ENCODE assay signal across 8 cellular contexts in the genomic region with DNA sequence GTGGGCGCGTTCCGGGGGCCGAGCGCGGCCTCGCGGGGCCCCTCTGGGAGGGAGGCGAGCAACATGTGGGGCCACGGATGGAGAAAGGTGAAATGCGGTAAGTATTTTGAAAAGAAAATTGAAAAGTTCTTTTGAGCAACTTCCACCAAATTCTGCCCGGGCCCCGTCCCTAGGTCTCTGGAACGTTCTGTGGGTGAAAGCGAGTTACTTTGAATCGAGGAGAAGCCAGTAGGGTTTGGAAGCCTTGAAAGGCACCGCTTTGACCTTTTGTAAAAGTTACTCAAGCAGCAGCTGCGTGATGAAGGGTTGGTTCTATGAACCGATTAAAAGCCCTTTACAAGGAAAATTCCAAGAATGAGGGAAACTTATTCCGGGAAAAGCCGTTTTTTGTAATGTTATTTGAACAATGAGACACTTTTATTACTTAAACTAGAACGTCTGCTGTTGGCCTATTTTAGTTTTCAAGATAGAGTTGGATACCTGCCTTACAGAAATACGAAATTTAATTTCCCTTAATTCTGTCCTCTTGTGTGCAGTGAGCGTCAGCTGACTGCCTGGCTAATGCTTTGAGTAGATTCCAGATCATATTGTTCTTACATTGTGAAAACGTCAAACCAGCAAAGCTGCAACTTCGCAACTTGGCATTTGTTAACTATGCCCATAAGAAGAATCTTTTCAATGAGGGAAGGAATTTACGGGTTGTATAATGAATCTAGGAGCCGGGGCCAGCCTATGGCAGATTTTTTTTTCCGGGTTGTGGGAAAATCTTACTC. TPM values are rescaled to one million over a fixed set of nuclear protein-coding genes. Genes with fewer than 3 reads are reported as not detected.
A peak's percentile ranks its signal among the peaks of the same experiment; 100 is the strongest.
DNase-seq lines count a peak whose midpoint lies in the region; ATAC-seq, FAIRE-seq and TF ChIP-seq lines count a peak whose summit lies in the region.

No MANE protein-coding gene starts in this region.

- TF ChIP-seq CTCF in OCI-LY3 (IDR thresholded peaks at IDR 0.05; ENCODE audit: low read depth, low read length) (no peak), coronary artery (IDR thresholded peaks at IDR 0.05) (no peak), HepG2 (CRISPR knock-in tag; IDR thresholded peaks at IDR 0.05) (no peak)

- no peak for TF ChIP-seq RAD21 in HepG2 (CRISPR knock-in tag; IDR thresholded peaks at IDR 0.05)

- DNase-seq in Ammon's horn (ENCODE audit: low spot score) (peak; percentile 54), coronary artery (ENCODE audit: low spot score) (peak; percentile 75), HepG2 (ENCODE audit: low spot score) (no peak), substantia nigra (lab: John Stamatoyannopoulos, UW) (peak in 15 of 49 donors; percentile 0 to 58 (median 26)), GM12892 (ENCODE audit: insufficient read length) (no peak)

- peak; percentile 9 for ATAC-seq in GM19395 (IDR thresholded peaks at IDR 0.05; ENCODE audit: unreplicated experiment)
- peak; percentile 4 for ATAC-seq in HepG2
- ATAC-seq in HG03432 (IDR thresholded peaks at IDR 0.05; ENCODE audit: unreplicated experiment): no peak

- intact Hi-C loops in HepG2 (cut with micrococcal nuclease; ENCODE audit: unreplicated experiment): loop anchor here (2.0 to 10.0 kb wide), 2 partner anchors 67 to 317 kb away; a partner anchor contains a TSS

- H3K79me2 ChIP-seq in OCI-LY3 (ENCODE audit: low read length): peaks cover 59% of the 10 kb centered on the region
- H3K79me2 ChIP-seq in HepG2 (ENCODE audit: insufficient read depth, low read length): peaks cover 53% of the 10 kb centered on the region

- H4K20me1 ChIP-seq in OCI-LY3 (ENCODE audit: insufficient read depth, low read length) (peaks cover 13% of the 10 kb centered on the region), HepG2 (ENCODE audit: insufficient read depth, low read length) (peaks cover 23% of the 10 kb centered on the region; the same call in 1 of the 2 replicates)

- CTCF ChIA-PET in HepG2 (lab: Yijun Ruan, JAX; ENCODE audit: low intra/inter-chr PET ratio, low total read pairs): no interaction called here

- H3K27ac ChIP-seq in OCI-LY3 (ENCODE audit: low read length): peak overlapping the region; percentile 86
- peak overlapping the region; percentile 87 to 89 for H3K27ac ChIP-seq in coronary artery
- H3K27ac ChIP-seq in HepG2 (ENCODE audit: extremely low read length, insufficient read depth, low read length): peak overlapping the region; percentile 94
- peak overlapping the region; percentile 84 for H3K27ac ChIP-seq in substantia nigra (ENCODE audit: low read depth, low read length, poor library complexity, severe bottlenecking)

- peak overlapping the region; percentile 93 for H3K9ac ChIP-seq in OCI-LY3 (ENCODE audit: low read length)
- peak overlapping the region; percentile 91 for H3K9ac ChIP-seq in HepG2 (ENCODE audit: insufficient read depth, low read depth, low read length)

- H3K4me2 ChIP-seq in OCI-LY3 (ENCODE audit: low read length) (peak overlapping the region; percentile 94), HepG2 (ENCODE audit: low read depth, low read length) (peak overlapping the region; percentile 78)

- H3K9me3 ChIP-seq in OCI-LY3 (ENCODE audit: insufficient read depth, low read length) (no peaks in the 10 kb centered on the region), HepG2 (ENCODE audit: low read length) (no peaks in the 10 kb centered on the region)

- H3K4me1 ChIP-seq in OCI-LY3 (ENCODE audit: low read length) (peaks cover 14% of the 10 kb centered on the region), HepG2 (ENCODE audit: insufficient read depth, low read length) (peaks cover 43% of the 10 kb centered on the region)

- no peak for TF ChIP-seq POLR2A in HepG2 (IDR thresholded peaks at IDR 0.05; ENCODE audit: insufficient read depth in 1 of 2, low read depth in 2 of 2, low read length in 2 of 2)
- no peak for TF ChIP-seq POLR2A in GM12892 (IDR thresholded peaks at IDR 0.05; ENCODE audit: low read depth, low read length)

- in situ Hi-C loops in HepG2 (cut with HindIII; ENCODE audit: extremely low pct_ligation_motif_present, low pct_unique_long_range_greater_than_20kb): no loop called here

- H3K36me3 ChIP-seq in OCI-LY3 (replicated peaks; ENCODE audit: low read depth, low read length) (peaks cover 2% of the 10 kb centered on the region), HepG2 (replicated peaks in 1 of 2; ENCODE audit: control insufficient read depth in 1 of 2, insufficient read depth in 2 of 2, low read length in 2 of 2) (no peaks in the 10 kb centered on the region)

- FAIRE-seq in HepG2 (lab: Jason Lieb, UNC) (no peak), GM12892 (lab: Jason Lieb, UNC) (no peak)

- WGBS in HepG2 (ENCODE audit: low lambda C conversion rate): under 1% methylated on average over 29 of the region's 29 CpGs

- H3K4me3 ChIP-seq in OCI-LY3 (ENCODE audit: low read length): peak overlapping the region; percentile 95
- peak overlapping the region; percentile 84 for H3K4me3 ChIP-seq in coronary artery
- H3K4me3 ChIP-seq in HepG2 (replicated peaks in 1 of 3; ENCODE audit: insufficient read depth in 1 of 3, low read depth in 2 of 3, low read length in 3 of 3): peak overlapping the region; percentile 81 to 96 (median 86)

- H3K27me3 ChIP-seq in OCI-LY3 (ENCODE audit: low read depth, low read length): no peaks in the 10 kb centered on the region
- H3K27me3 ChIP-seq in HepG2 (ENCODE audit: control insufficient read depth in 1 of 2, insufficient read depth in 2 of 2, low read length in 2 of 2): no peaks in the 10 kb centered on the region; a peak in 1 of 5 replicates

- TF ChIP-seq EP300 in HepG2 (IDR thresholded peaks at IDR 0.05; ENCODE audit: low read depth in 2 of 2, low read length in 2 of 2) (no peak), HepG2 (CRISPR knock-in tag; IDR thresholded peaks at IDR 0.05; ENCODE audit: borderline replicate concordance) (no peak)

- TSS peak; percentile 68 for BruUV-seq in HepG2 (replicated peaks; lab: Mats Ljungman, UMichigan)

- POLR2A ChIA-PET in HepG2 (lab: Yijun Ruan, JAX): interaction anchor here (1.0 kb wide), 1 partner anchor 298 kb away, joined by 3 read pairs; a partner anchor contains a TSS

- peak overlapping the region; percentile 62; the same call in 1 of the 2 replicates for H2AFZ ChIP-seq in OCI-LY3 (ENCODE audit: low read depth, low read length)
- H2AFZ ChIP-seq in HepG2 (ENCODE audit: low read length): no peak overlapping the region

TF ChIP-seq in HepG2, 621 proteins besides CTCF, POLR2A, EP300 and RAD21 (continues in another document):
- TF ChIP-seq SIN3A (IDR thresholded peaks at IDR 0.05; ENCODE audit: borderline replicate concordance, low read depth, low read length): no peak

RNA-seq across cellular contexts. Expression of a gene that starts 0.9 kb away (rescaled TPM):
- 42.7 and 56.2 TPM in 2 replicates for total RNA-seq in HepG2 (2016; rRNA removed; fragmentation: Illumina TruSeq; extraction: Trizol)
- total RNA-seq in HepG2 (2016; cell fraction: cytosol; rRNA removed; fragmentation: Illumina TruSeq; extraction: Trizol; ENCODE audit: low read depth): 70.2 and 72.2 TPM in 2 replicates
- total RNA-seq in HepG2 (2016; cell fraction: insoluble cytoplasmic fraction; rRNA removed; fragmentation: Illumina TruSeq; extraction: Trizol): 41.4 and 53.3 TPM in 2 replicates
- 33.7 and 42.9 TPM in 2 replicates for total RNA-seq in HepG2 (2016; cell fraction: membrane; rRNA removed; fragmentation: Illumina TruSeq; extraction: Trizol)
- total RNA-seq in HepG2 (2016; cell fraction: nucleus; rRNA removed; fragmentation: Illumina TruSeq; extraction: Trizol): 34.7 and 45.0 TPM in 2 replicates
- polyA plus RNA-seq in HepG2 (2011; rRNA removed): 14.3 and 16.4 TPM in 2 replicates
- polyA plus RNA-seq in HepG2 (2011; cell fraction: cytosol; rRNA removed): 6.7 and 10.3 TPM in 2 replicates
- 13.8 and 14.8 TPM in 2 replicates for polyA plus RNA-seq in HepG2 (2011; cell fraction: nucleus; rRNA removed)
- 27.3 and 29.0 TPM in 2 replicates for polyA plus RNA-seq in HepG2 (2012)
- 2.3 and 3.5 TPM in 2 replicates for polyA plus RNA-seq in HepG2 (2016; cell fraction: cytosol; fragmentation: Illumina TruSeq; extraction: Trizol; ENCODE audit: low read depth)
- polyA plus RNA-seq in HepG2 (2016; cell fraction: insoluble cytoplasmic fraction; fragmentation: Illumina TruSeq; extraction: Trizol; ENCODE audit: low read depth): 34.1 and 35.2 TPM in 2 replicates
- polyA plus RNA-seq in HepG2 (2016; cell fraction: membrane; fragmentation: Illumina TruSeq; extraction: Trizol; ENCODE audit: low read depth): 7.6 and 9.3 TPM in 2 replicates
- polyA plus RNA-seq in HepG2 (2016; cell fraction: nucleus; fragmentation: Illumina TruSeq; extraction: Trizol; ENCODE audit: insufficient read depth, low read depth): 40.4 and 43.1 TPM in 2 replicates
- 18.5 and 42.4 TPM in 2 replicates for polyA minus RNA-seq in HepG2 (2011; rRNA and poly(A)+ RNA removed; ENCODE audit: low replicate concordance)
- polyA minus RNA-seq in HepG2 (2011; cell fraction: cytosol; rRNA and poly(A)+ RNA removed): 35.6 and 41.1 TPM in 2 replicates
- 55.0 and 68.4 TPM in 2 replicates for polyA minus RNA-seq in HepG2 (2011; cell fraction: nucleus; rRNA and poly(A)+ RNA removed)
- polyA plus RNA-seq in GM12892 (2012; ENCODE audit: missing spikeins): 18.4 TPM

RNA-seq across cellular contexts. Expression of a gene that starts 5.2 kb away (rescaled TPM):
- total RNA-seq in HepG2 (2016; rRNA removed; fragmentation: Illumina TruSeq; extraction: Trizol): not detected in 2 replicates
- not detected in 2 replicates for total RNA-seq in HepG2 (2016; cell fraction: cytosol; rRNA removed; fragmentation: Illumina TruSeq; extraction: Trizol; ENCODE audit: low read depth)
- not detected in 2 replicates for total RNA-seq in HepG2 (2016; cell fraction: insoluble cytoplasmic fraction; rRNA removed; fragmentation: Illumina TruSeq; extraction: Trizol)
- total RNA-seq in HepG2 (2016; cell fraction: membrane; rRNA removed; fragmentation: Illumina TruSeq; extraction: Trizol): not detected in 2 replicates
- not detected in 2 replicates for total RNA-seq in HepG2 (2016; cell fraction: nucleus; rRNA removed; fragmentation: Illumina TruSeq; extraction: Trizol)
- not detected in 2 replicates for polyA plus RNA-seq in HepG2 (2011; rRNA removed)
- not detected in 2 replicates for polyA plus RNA-seq in HepG2 (2011; cell fraction: cytosol; rRNA removed)
- not detected in 2 replicates for polyA plus RNA-seq in HepG2 (2011; cell fraction: nucleus; rRNA removed)
- polyA plus RNA-seq in HepG2 (2012): 0.09 and 0.17 TPM in 2 replicates
- not detected in 2 replicates for polyA plus RNA-seq in HepG2 (2016; cell fraction: cytosol; fragmentation: Illumina TruSeq; extraction: Trizol; ENCODE audit: low read depth)
- not detected in 2 replicates for polyA plus RNA-seq in HepG2 (2016; cell fraction: insoluble cytoplasmic fraction; fragmentation: Illumina TruSeq; extraction: Trizol; ENCODE audit: low read depth)
- polyA plus RNA-seq in HepG2 (2016; cell fraction: membrane; fragmentation: Illumina TruSeq; extraction: Trizol; ENCODE audit: low read depth): not detected in 2 replicates
- not detected in 2 replicates for polyA plus RNA-seq in HepG2 (2016; cell fraction: nucleus; fragmentation: Illumina TruSeq; extraction: Trizol; ENCODE audit: insufficient read depth, low read depth)
- not detected in 2 replicates for polyA minus RNA-seq in HepG2 (2011; rRNA and poly(A)+ RNA removed; ENCODE audit: low replicate concordance)
- polyA minus RNA-seq in HepG2 (2011; cell fraction: cytosol; rRNA and poly(A)+ RNA removed): not detected in 2 replicates
- not detected in 2 replicates for polyA minus RNA-seq in HepG2 (2011; cell fraction: nucleus; rRNA and poly(A)+ RNA removed)
- polyA plus RNA-seq in GM12892 (2012; ENCODE audit: missing spikeins): 0.47 TPM

Comparison
In these comparisons a context has a peak if more than half of its experiments do, and no peak if none do; other contexts are left out.
1. DNase-seq: peak in Ammon's horn (single experiment) and coronary artery (single experiment); none in HepG2 (single experiment) and GM12892 (single experiment).
2. Peak in every context shown above with its lines, with median percentiles within 50 percentile points of each other: H3K27ac ChIP-seq and H3K4me3 ChIP-seq.